In genomic region chr10:80186364-80187012, GRCh38 we compare ENCODE assay signal across 1 cellular context.
TF ChIP-seq lines count a peak whose summit lies in the region.

No MANE protein-coding gene starts in this region.

TF ChIP-seq in WTC11, 78 proteins besides CTCF, POLR2A, EP300 and RAD21 (continued from another document):
- TF ChIP-seq ZBTB43 (CRISPR knock-in tag; IDR thresholded peaks at IDR 0.05) = no peak
- no peak for TF ChIP-seq E2F1 (CRISPR knock-in tag; IDR thresholded peaks at IDR 0.05)
- no peak for TF ChIP-seq NFATC4 (CRISPR knock-in tag; IDR thresholded peaks at IDR 0.05)
- TF ChIP-seq ZNF121 (CRISPR knock-in tag; IDR thresholded peaks at IDR 0.05) = no peak
